19 cellular contexts compared by ENCODE assay signal in genomic region chrX:139179592-139179991, GRCh38.
DNase-seq lines count a peak whose midpoint lies in the region; ATAC-seq, FAIRE-seq and TF ChIP-seq lines count a peak whose summit lies in the region.
"Had no signal": no experiment of that assay in that cellular context is flagged by ENCODE, and none has a peak within 500 bp of the region (broad histone marks: within the 10 kb centered on the region; RNA-seq: fewer than 3 reads in every experiment).

No MANE protein-coding gene starts in this region.

- H3K27ac ChIP-seq in coronary artery, result no peak overlapping the region
- no peak overlapping the region for H3K27ac ChIP-seq in ascending aorta
- H3K27ac ChIP-seq: SK-N-MC had no signal

- FAIRE-seq in colon (lab: Jason Lieb, UNC), result peak; percentile 28
- FAIRE-seq: K562 had no signal

- H3K36me3 ChIP-seq in ascending aorta, result no peaks in the 10 kb centered on the region

- intact Hi-C loops in ascending aorta (cut with DNase I), result no loop called here

- DNase-seq in coronary artery (ENCODE audit: low spot score), result no peak
- no peak for DNase-seq in NCI-H187 treated with DMSO at 0.1 percent for 48 hours (lab: John Stamatoyannopoulos, UW)
- DNase-seq in COLO829 (ENCODE audit: low spot score), result no peak
- DNase-seq in ascending aorta (ENCODE audit: low spot score in 2 of 2), result no peak
- DNase-seq: ACHN; CD4-positive, alpha-beta memory T cell; HCEC 1CT; NCI-H146; NCI-H446; NCI-H748 treated with DMSO at 0.1 percent for 48 hours; T-cell had no signal

- H3K9me3 ChIP-seq in ascending aorta, result no peaks in the 10 kb centered on the region

- H3K27me3 ChIP-seq in ascending aorta, result no peaks in the 10 kb centered on the region

- TF ChIP-seq CTCF in coronary artery (IDR thresholded peaks at IDR 0.05) (no peak), ascending aorta (IDR thresholded peaks at IDR 0.05) (no peak)

- no peaks in the 10 kb centered on the region for H3K4me1 ChIP-seq in ascending aorta

- ATAC-seq in GM18870 (IDR thresholded peaks at IDR 0.05; ENCODE audit: unreplicated experiment) (peak; percentile 81), HG02870 (IDR thresholded peaks at IDR 0.05; ENCODE audit: unreplicated experiment) (peak; percentile 65), HG03457 (IDR thresholded peaks at IDR 0.05; ENCODE audit: unreplicated experiment) (peak; percentile 61)
- ATAC-seq: K562, Panc1, Right ventricle myocardium inferior, T-cell had no signal

- H3K4me3 ChIP-seq in coronary artery, result no peak overlapping the region
- no peak overlapping the region for H3K4me3 ChIP-seq in ascending aorta
- H3K4me3 ChIP-seq: K562, SK-N-MC had no signal
